Comparison of ENCODE assay signal across 8 cellular contexts in the genomic region with DNA sequence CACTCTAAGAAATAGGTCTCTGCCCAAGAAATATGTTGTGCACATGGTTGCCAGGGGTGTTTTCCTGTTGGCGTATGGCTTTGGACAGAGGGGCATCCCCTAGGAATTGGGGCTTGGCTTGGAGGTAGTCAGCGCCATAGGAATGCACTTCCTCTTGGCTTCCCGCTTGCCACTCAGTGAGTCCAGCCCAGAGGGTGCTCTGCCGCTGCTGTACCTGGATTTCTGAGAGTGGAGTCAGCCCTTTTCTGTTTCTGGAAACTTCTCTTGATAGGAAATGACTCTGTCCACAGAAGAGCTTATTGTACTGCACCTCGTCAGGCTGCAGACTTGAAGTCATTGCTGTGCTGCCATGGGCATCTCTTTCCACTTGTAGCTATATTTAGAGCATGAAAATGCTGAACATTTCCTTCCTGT.
DNase-seq lines count a peak whose midpoint lies in the region; ATAC-seq lines count a peak whose summit lies in the region.

No MANE protein-coding gene starts in this region.

- H3K4me1 Mint-ChIP-seq in activated T-cell treated with anti-CD3 and anti-CD28 coated beads, Interleukin-2, amount 50 U/mL, for 24 hours (ENCODE audit: low read depth), result peaks cover 92% of the 10 kb centered on the region
- peaks cover 58% of the 10 kb centered on the region for H3K4me1 Mint-ChIP-seq in activated CD4-positive, alpha-beta memory T cell treated with anti-CD3 and anti-CD28 coated beads, Interleukin-2, amount 10 ng/mL, durations not matched to agents 7 days and 5 days

- H3K9me3 ChIP-seq in subcutaneous abdominal adipose tissue (ENCODE audit: control insufficient read depth in 5 of 5, low read length in 5 of 5), result no peaks in the 10 kb centered on the region

- peak overlapping the region; percentile 87 for H3K27ac Mint-ChIP-seq in activated T-cell treated with anti-CD3 and anti-CD28 coated beads, Interleukin-2, amount 50 U/mL, for 24 hours
- H3K27ac Mint-ChIP-seq in activated CD4-positive, alpha-beta memory T cell treated with anti-CD3 and anti-CD28 coated beads, Interleukin-2, amount 10 ng/mL, durations not matched to agents 7 days and 5 days, result peak overlapping the region; percentile 75

- POLR2A ChIA-PET in activated CD4-positive, alpha-beta memory T cell treated with anti-CD3 and anti-CD28 coated beads, Interleukin-2, amount 10 ng/mL, durations not matched to agents 7 days and 5 days (lab: Charles Lee), result interaction anchor here (0.9 kb wide), 1 partner anchor 17 kb away, joined by 3 read pairs; no protein-coding TSS in a partner anchor

- CTCF ChIA-PET in activated CD4-positive, alpha-beta memory T cell treated with anti-CD3 and anti-CD28 coated beads, Interleukin-2, amount 10 ng/mL, durations not matched to agents 7 days and 5 days (lab: Charles Lee), result interaction anchor here (1.2 to 1.3 kb wide), 2 partner anchors 19 to 109 kb away, joined by 3 to 5 read pairs; no protein-coding TSS in a partner anchor

- peak overlapping the region; percentile 14 to 41 (median 34) for H3K4me3 ChIP-seq in subcutaneous abdominal adipose tissue (ENCODE audit: low read depth in 1 of 5, low read length in 5 of 5)

- H3K27ac ChIP-seq in subcutaneous abdominal adipose tissue (ENCODE audit: low read depth, low read length), result peak overlapping the region; percentile 39

- no peaks in the 10 kb centered on the region for H3K9me3 Mint-ChIP-seq in activated T-cell treated with anti-CD3 and anti-CD28 coated beads, Interleukin-2, amount 50 U/mL, for 24 hours
- no peaks in the 10 kb centered on the region for H3K9me3 Mint-ChIP-seq in activated CD4-positive, alpha-beta memory T cell treated with anti-CD3 and anti-CD28 coated beads, Interleukin-2, amount 10 ng/mL, durations not matched to agents 7 days and 5 days

- H3K27me3 Mint-ChIP-seq in activated T-cell treated with anti-CD3 and anti-CD28 coated beads, Interleukin-2, amount 50 U/mL, for 24 hours, result no peaks in the 10 kb centered on the region
- no peaks in the 10 kb centered on the region for H3K27me3 Mint-ChIP-seq in activated CD4-positive, alpha-beta memory T cell treated with anti-CD3 and anti-CD28 coated beads, Interleukin-2, amount 10 ng/mL, durations not matched to agents 7 days and 5 days

- H3K36me3 ChIP-seq in subcutaneous abdominal adipose tissue (ENCODE audit: control insufficient read depth in 5 of 5, insufficient read depth in 5 of 5, low read length in 5 of 5), result no peaks in the 10 kb centered on the region

- intact Hi-C loops in left ventricle myocardium superior (cut with micrococcal nuclease) (no loop called here), head of caudate nucleus (cut with DNase I) (no loop called here)

- peaks cover 8 to 55% (median 21%) of the 10 kb centered on the region in 5 donors for H3K4me1 ChIP-seq in subcutaneous abdominal adipose tissue (ENCODE audit: control insufficient read depth in 5 of 5, insufficient read depth in 5 of 5, low read length in 5 of 5)

- H3K4me3 Mint-ChIP-seq in activated T-cell treated with anti-CD3 and anti-CD28 coated beads, Interleukin-2, amount 50 U/mL, for 24 hours, result peak overlapping the region; percentile 41
- no peak overlapping the region for H3K4me3 Mint-ChIP-seq in activated CD4-positive, alpha-beta memory T cell treated with anti-CD3 and anti-CD28 coated beads, Interleukin-2, amount 10 ng/mL, durations not matched to agents 7 days and 5 days

- H3K27me3 ChIP-seq in subcutaneous abdominal adipose tissue (ENCODE audit: control insufficient read depth in 5 of 5, insufficient read depth in 4 of 5, low read length in 5 of 5), result no peaks in the 10 kb centered on the region

- ATAC-seq in left ventricle myocardium superior (peak; percentile 64), GM18870 (IDR thresholded peaks at IDR 0.05; ENCODE audit: unreplicated experiment) (no peak)

- H3K36me3 Mint-ChIP-seq in activated T-cell treated with anti-CD3 and anti-CD28 coated beads, Interleukin-2, amount 50 U/mL, for 24 hours (ENCODE audit: low read depth), result peaks cover 29% of the 10 kb centered on the region
- H3K36me3 Mint-ChIP-seq in activated CD4-positive, alpha-beta memory T cell treated with anti-CD3 and anti-CD28 coated beads, Interleukin-2, amount 10 ng/mL, durations not matched to agents 7 days and 5 days (ENCODE audit: low read depth), result peaks cover 7% of the 10 kb centered on the region

- DNase-seq in activated T-cell treated with anti-CD3 and anti-CD28 coated beads, Interleukin-2, amount 50 U/mL, for 24 hours, result no peak
- no peak for DNase-seq in activated T-cell treated with anti-CD3 and anti-CD28 coated beads for 4 hours
- DNase-seq in activated CD4-positive, alpha-beta memory T cell treated with anti-CD3 and anti-CD28 coated beads, Interleukin-2, amount 10 ng/mL, durations not matched to agents 7 days and 5 days, result no peak
- peak; percentile 50 for DNase-seq in left ventricle myocardium superior
- no peak for DNase-seq in head of caudate nucleus
- no peak for DNase-seq in GM19240 (ENCODE audit: insufficient read length, low spot score)

- H3K9ac ChIP-seq in subcutaneous abdominal adipose tissue (ENCODE audit: low read length in 5 of 5), result peak overlapping the region in 3 of 5 donors; percentile 15 to 35 (median 22)
